2 cellular contexts compared by ENCODE assay signal in the genomic region with DNA sequence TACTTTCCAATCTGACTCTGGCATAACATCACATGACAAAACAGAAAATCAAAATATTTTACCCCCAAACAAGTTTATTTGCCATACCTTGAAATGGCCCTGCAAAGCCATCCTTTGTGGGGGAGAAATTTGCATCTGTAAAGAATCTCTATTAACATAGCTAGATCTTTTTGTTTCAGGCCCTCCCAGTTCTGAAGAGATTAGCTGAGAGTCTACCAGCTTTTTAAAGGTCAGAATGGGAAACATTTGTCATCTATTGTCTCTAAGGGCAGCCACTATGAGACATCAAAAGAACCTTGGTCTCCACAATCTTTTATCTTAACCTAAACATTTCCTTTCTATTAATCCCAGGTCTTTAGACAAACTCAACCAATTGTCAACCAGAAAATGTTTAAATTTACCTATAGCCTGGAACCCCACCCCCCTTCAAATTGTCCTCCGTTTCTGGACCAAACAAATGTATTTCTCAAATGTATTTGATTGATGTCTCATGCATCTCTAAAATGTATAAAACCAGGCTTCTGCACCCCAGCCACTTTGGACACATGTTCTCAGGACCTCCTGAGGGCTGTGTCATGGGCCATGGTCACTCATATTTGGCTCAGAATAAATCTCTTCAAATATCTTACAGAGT. TPM values are rescaled to one million over a fixed set of nuclear protein-coding genes. Genes with fewer than 3 reads are reported as not detected.
"Had no signal": no experiment of that assay in that cellular context is flagged by ENCODE, and none has a peak within 500 bp of the region (broad histone marks: within the 10 kb centered on the region; RNA-seq: fewer than 3 reads in every experiment).

No MANE protein-coding gene starts in this region.

RNA-seq across cellular contexts. Expression of a gene that starts 48.1 kb away (rescaled TPM):
- total RNA-seq: SJSA1 had no signal
- polyA plus RNA-seq: K562 had no signal
